ENCODE assay signal across 8 cellular contexts in the genomic region with DNA sequence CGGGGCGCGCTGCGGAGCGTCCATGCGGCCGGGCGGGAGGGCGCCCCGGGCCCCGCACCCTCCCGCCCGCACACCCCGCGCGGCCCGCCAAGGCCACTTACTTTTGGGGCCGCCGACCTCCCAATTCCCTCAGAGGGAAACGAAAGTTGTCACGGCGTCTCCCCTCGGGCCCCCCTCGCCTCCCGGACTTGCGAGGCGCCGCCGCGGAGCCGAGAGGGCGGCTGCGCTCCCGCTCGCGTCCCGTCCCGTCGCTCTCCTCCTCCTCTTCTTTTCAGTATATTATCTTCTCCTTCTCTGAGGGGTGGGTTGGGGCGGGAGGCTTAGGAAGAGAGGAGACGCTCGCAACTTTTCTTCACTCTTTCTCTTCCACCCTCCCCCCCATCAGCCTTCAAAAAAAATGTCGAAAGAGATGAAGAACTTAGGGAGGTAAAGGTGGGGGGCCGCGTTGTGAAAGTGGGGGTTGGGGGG. TPM values are rescaled to one million over a fixed set of nuclear protein-coding genes. Genes with fewer than 3 reads are reported as not detected.
DNase-seq lines count a peak whose midpoint lies in the region; ATAC-seq, FAIRE-seq and TF ChIP-seq lines count a peak whose summit lies in the region.

No MANE protein-coding gene starts in this region.

- no TSS peak for BruUV-seq in HepG2 (replicated peaks; lab: Mats Ljungman, UMichigan)

- TF ChIP-seq RAD21 in HepG2 (CRISPR knock-in tag; IDR thresholded peaks at IDR 0.05), result no peak

- POLR2A ChIA-PET in HepG2 (lab: Yijun Ruan, JAX), result interaction anchor here (1.0 to 2.6 kb wide), 8 partner anchors 39 to 202 kb away, joined by 3 to 11 read pairs (median 4); partner anchors contain the start of gene CREBL2

- H3K9me3 ChIP-seq in CD4-positive, CD25-positive, alpha-beta regulatory T cell (ENCODE audit: control insufficient read depth in 2 of 2, low read length in 2 of 2), result no peaks in the 10 kb centered on the region
- peaks cover 2% of the 10 kb centered on the region; the same call in 1 of the 2 replicates for H3K9me3 ChIP-seq in HepG2 (ENCODE audit: low read length)

- peak overlapping the region; percentile 85 for H3K4me2 ChIP-seq in HepG2 (ENCODE audit: low read depth, low read length)

- peak overlapping the region; percentile 32 for H3K4me3 ChIP-seq in CD4-positive, CD25-positive, alpha-beta regulatory T cell (ENCODE audit: low read depth, low read length)
- H3K4me3 ChIP-seq in WI38 (ENCODE audit: low read depth, low read length) (peak overlapping the region; percentile 67), HepG2 (replicated peaks in 1 of 3; ENCODE audit: insufficient read depth in 1 of 3, low read depth in 2 of 3, low read length in 3 of 3) (peak overlapping the region; percentile 77 to 87 (median 79))

- H2AFZ ChIP-seq in HepG2 (ENCODE audit: low read length), result no peak overlapping the region

- no peak for TF ChIP-seq CTCF in WI38 (IDR thresholded peaks at IDR 0.05; ENCODE audit: low read depth, low read length)
- TF ChIP-seq CTCF in HepG2 (CRISPR knock-in tag; IDR thresholded peaks at IDR 0.05), result no peak

- TF ChIP-seq POLR2A in HepG2 (IDR thresholded peaks at IDR 0.05; ENCODE audit: insufficient read depth in 1 of 2, low read depth in 2 of 2, low read length in 2 of 2), result no peak

- no peaks in the 10 kb centered on the region for H4K20me1 ChIP-seq in HepG2 (ENCODE audit: insufficient read depth, low read length)

- H3K27me3 ChIP-seq in CD4-positive, CD25-positive, alpha-beta regulatory T cell (ENCODE audit: control insufficient read depth, insufficient read depth, low read length), result no peaks in the 10 kb centered on the region
- no peaks in the 10 kb centered on the region; a peak in 1 of 5 replicates for H3K27me3 ChIP-seq in HepG2 (ENCODE audit: control insufficient read depth in 1 of 2, insufficient read depth in 2 of 2, low read length in 2 of 2)

- TF ChIP-seq EP300 in HepG2 (IDR thresholded peaks at IDR 0.05; ENCODE audit: low read depth in 2 of 2, low read length in 2 of 2) (no peak), HepG2 (CRISPR knock-in tag; IDR thresholded peaks at IDR 0.05; ENCODE audit: borderline replicate concordance) (no peak)

- no peak for FAIRE-seq in HepG2 (lab: Jason Lieb, UNC)

- H3K4me3 Mint-ChIP-seq in CD4-positive, CD25-positive, alpha-beta regulatory T cell, result peak overlapping the region; percentile 90 to 98 (median 93)

- DNase-seq in CD4-positive, CD25-positive, alpha-beta regulatory T cell, result peak in 1 of 3 donors; percentile 28
- DNase-seq in HepG2 (ENCODE audit: low spot score), result no peak
- DNase-seq in stimulated activated naive CD4-positive, alpha-beta T cell treated with Interleukin-2 at 50 U/mL for 16 hours (lab: John Stamatoyannopoulos, UW), result peak; percentile 24
- no peak for DNase-seq in central memory CD4-positive, alpha-beta T cell

- under 1% methylated on average over 25 of the region's 45 CpGs for WGBS in HepG2 (ENCODE audit: low lambda C conversion rate)

- H3K27ac Mint-ChIP-seq in CD4-positive, CD25-positive, alpha-beta regulatory T cell, result peak overlapping the region; percentile 93 to 98 (median 94)

- H3K4me1 Mint-ChIP-seq in CD4-positive, CD25-positive, alpha-beta regulatory T cell, result peaks cover 24 to 48% (median 35%) of the 10 kb centered on the region in 4 donors

- H3K79me2 ChIP-seq in HepG2 (ENCODE audit: insufficient read depth, low read length), result peaks cover 46% of the 10 kb centered on the region

- intact Hi-C loops in HepG2 (cut with micrococcal nuclease; ENCODE audit: unreplicated experiment), result loop anchor here (5.0 kb wide), 3 partner anchors 50 to 155 kb away; partner anchors contain the start of genes CDKN1B and CREBL2

- CTCF ChIA-PET in HepG2 (lab: Yijun Ruan, JAX; ENCODE audit: low intra/inter-chr PET ratio, low total read pairs), result interaction anchor here (2.8 kb wide), 1 partner anchor 186 kb away, joined by 21 read pairs; no protein-coding TSS in a partner anchor

- peaks cover 6% of the 10 kb centered on the region for H3K27me3 Mint-ChIP-seq in CD4-positive, CD25-positive, alpha-beta regulatory T cell

- H3K27ac ChIP-seq in CD4-positive, CD25-positive, alpha-beta regulatory T cell (ENCODE audit: insufficient read depth, low read length, poor library complexity, severe bottlenecking), result peak overlapping the region; percentile 99
- H3K27ac ChIP-seq in cingulate gyrus (ENCODE audit: low read depth, low read length) (peak overlapping the region; percentile 100), HepG2 (ENCODE audit: extremely low read length, insufficient read depth, low read length) (peak overlapping the region; percentile 93)

- peak overlapping the region; percentile 99 for H3K9ac ChIP-seq in HepG2 (ENCODE audit: insufficient read depth, low read depth, low read length)

- peak in 1 of 2 donors; percentile 1 for ATAC-seq in CD4-positive, CD25-positive, alpha-beta regulatory T cell (ENCODE audit: low read depth in 2 of 2)
- ATAC-seq in HG02642 (IDR thresholded peaks at IDR 0.05; ENCODE audit: poor library complexity, unreplicated experiment) (peak; percentile 6), HepG2 (peak; percentile 7), GM19467 (IDR thresholded peaks at IDR 0.05; ENCODE audit: unreplicated experiment) (no peak)

- peaks cover 31% of the 10 kb centered on the region for H3K4me1 ChIP-seq in CD4-positive, CD25-positive, alpha-beta regulatory T cell (ENCODE audit: control insufficient read depth, insufficient read depth, low read length, poor library complexity, severe bottlenecking)
- peaks cover 35% of the 10 kb centered on the region for H3K4me1 ChIP-seq in HepG2 (ENCODE audit: insufficient read depth, low read length)

- peaks cover 0 to 5% (median 0%) of the 10 kb centered on the region in 7 donors for H3K9me3 Mint-ChIP-seq in CD4-positive, CD25-positive, alpha-beta regulatory T cell

- H3K36me3 Mint-ChIP-seq in CD4-positive, CD25-positive, alpha-beta regulatory T cell, result peaks cover 7% of the 10 kb centered on the region

- H3K36me3 ChIP-seq in CD4-positive, CD25-positive, alpha-beta regulatory T cell (ENCODE audit: control insufficient read depth, insufficient read depth, low read length), result no peaks in the 10 kb centered on the region
- no peaks in the 10 kb centered on the region for H3K36me3 ChIP-seq in HepG2 (replicated peaks in 1 of 2; ENCODE audit: control insufficient read depth in 1 of 2, insufficient read depth in 2 of 2, low read length in 2 of 2)

- in situ Hi-C loops in HepG2 (cut with HindIII; ENCODE audit: extremely low pct_ligation_motif_present, low pct_unique_long_range_greater_than_20kb), result no loop called here

RNA-seq across cellular contexts. Expression of gene DUSP16, which starts 0.6 kb away (rescaled TPM):
- total RNA-seq in CD4-positive, CD25-positive, alpha-beta regulatory T cell, result 108 TPM
- 10 to 100 TPM; 29.4 to 40.7 (median 30.2) TPM for polyA plus RNA-seq in CD4-positive, CD25-positive, alpha-beta regulatory T cell
- total RNA-seq in HepG2 (2016; rRNA removed; fragmentation: Illumina TruSeq; extraction: Trizol), result 46.6 and 69.1 TPM in 2 replicates
- 75.4 and 77.4 TPM in 2 replicates for total RNA-seq in HepG2 (2016; cell fraction: cytosol; rRNA removed; fragmentation: Illumina TruSeq; extraction: Trizol; ENCODE audit: low read depth)
- 45.6 and 69.2 TPM in 2 replicates for total RNA-seq in HepG2 (2016; cell fraction: insoluble cytoplasmic fraction; rRNA removed; fragmentation: Illumina TruSeq; extraction: Trizol)
- 44.8 and 48.7 TPM in 2 replicates for total RNA-seq in HepG2 (2016; cell fraction: membrane; rRNA removed; fragmentation: Illumina TruSeq; extraction: Trizol)
- total RNA-seq in HepG2 (2016; cell fraction: nucleus; rRNA removed; fragmentation: Illumina TruSeq; extraction: Trizol), result 37.1 and 40.3 TPM in 2 replicates
- 33.8 and 45.7 TPM in 2 replicates for polyA plus RNA-seq in HepG2 (2011; rRNA removed)
- polyA plus RNA-seq in HepG2 (2011; cell fraction: cytosol; rRNA removed), result 38.7 and 54.1 TPM in 2 replicates
- 18.4 and 20.7 TPM in 2 replicates for polyA plus RNA-seq in HepG2 (2011; cell fraction: nucleus; rRNA removed)
- polyA plus RNA-seq in HepG2 (2012), result 38.8 and 40.2 TPM in 2 replicates
- polyA plus RNA-seq in HepG2 (2016; cell fraction: cytosol; fragmentation: Illumina TruSeq; extraction: Trizol; ENCODE audit: low read depth), result 2.3 and 2.6 TPM in 2 replicates
- 45.8 and 48.8 TPM in 2 replicates for polyA plus RNA-seq in HepG2 (2016; cell fraction: insoluble cytoplasmic fraction; fragmentation: Illumina TruSeq; extraction: Trizol; ENCODE audit: low read depth)
- polyA plus RNA-seq in HepG2 (2016; cell fraction: membrane; fragmentation: Illumina TruSeq; extraction: Trizol; ENCODE audit: low read depth), result 11.5 and 13.5 TPM in 2 replicates
- 29.0 and 30.6 TPM in 2 replicates for polyA plus RNA-seq in HepG2 (2016; cell fraction: nucleus; fragmentation: Illumina TruSeq; extraction: Trizol; ENCODE audit: insufficient read depth, low read depth)
- polyA minus RNA-seq in HepG2 (2011; rRNA and poly(A)+ RNA removed; ENCODE audit: low replicate concordance), result 16.0 and 66.0 TPM in 2 replicates
- 50.3 and 55.0 TPM in 2 replicates for polyA minus RNA-seq in HepG2 (2011; cell fraction: cytosol; rRNA and poly(A)+ RNA removed)
- 53.4 and 59.3 TPM in 2 replicates for polyA minus RNA-seq in HepG2 (2011; cell fraction: nucleus; rRNA and poly(A)+ RNA removed)

RNA-seq across cellular contexts. Expression of gene CREBL2, which starts 49.6 kb away (rescaled TPM):
- total RNA-seq in CD4-positive, CD25-positive, alpha-beta regulatory T cell, result 27.5 TPM
- polyA plus RNA-seq in CD4-positive, CD25-positive, alpha-beta regulatory T cell, result 10 to 100 TPM; 60.7 to 73.4 (median 66.5) TPM
- 6.9 and 10.1 TPM in 2 replicates for total RNA-seq in HepG2 (2016; rRNA removed; fragmentation: Illumina TruSeq; extraction: Trizol)
- 2.9 and 3.5 TPM in 2 replicates for total RNA-seq in HepG2 (2016; cell fraction: cytosol; rRNA removed; fragmentation: Illumina TruSeq; extraction: Trizol; ENCODE audit: low read depth)
- total RNA-seq in HepG2 (2016; cell fraction: insoluble cytoplasmic fraction; rRNA removed; fragmentation: Illumina TruSeq; extraction: Trizol), result 7.6 and 9.8 TPM in 2 replicates
- 9.4 and 10.1 TPM in 2 replicates for total RNA-seq in HepG2 (2016; cell fraction: membrane; rRNA removed; fragmentation: Illumina TruSeq; extraction: Trizol)
- 4.8 and 5.8 TPM in 2 replicates for total RNA-seq in HepG2 (2016; cell fraction: nucleus; rRNA removed; fragmentation: Illumina TruSeq; extraction: Trizol)
- 8.4 TPM in 2 replicates for polyA plus RNA-seq in HepG2 (2011; rRNA removed)
- 6.0 and 8.1 TPM in 2 replicates for polyA plus RNA-seq in HepG2 (2011; cell fraction: cytosol; rRNA removed)
- 2.7 and 3.6 TPM in 2 replicates for polyA plus RNA-seq in HepG2 (2011; cell fraction: nucleus; rRNA removed)
- polyA plus RNA-seq in HepG2 (2012), result 7.8 and 8.1 TPM in 2 replicates
- polyA plus RNA-seq in HepG2 (2016; cell fraction: cytosol; fragmentation: Illumina TruSeq; extraction: Trizol; ENCODE audit: low read depth), result 3.6 and 3.7 TPM in 2 replicates
- polyA plus RNA-seq in HepG2 (2016; cell fraction: insoluble cytoplasmic fraction; fragmentation: Illumina TruSeq; extraction: Trizol; ENCODE audit: low read depth), result 9.2 and 9.4 TPM in 2 replicates
- polyA plus RNA-seq in HepG2 (2016; cell fraction: membrane; fragmentation: Illumina TruSeq; extraction: Trizol; ENCODE audit: low read depth), result 6.7 and 7.3 TPM in 2 replicates
- 5.8 and 6.1 TPM in 2 replicates for polyA plus RNA-seq in HepG2 (2016; cell fraction: nucleus; fragmentation: Illumina TruSeq; extraction: Trizol; ENCODE audit: insufficient read depth, low read depth)
- polyA minus RNA-seq in HepG2 (2011; rRNA and poly(A)+ RNA removed; ENCODE audit: low replicate concordance), result 5.8 and 9.0 TPM in 2 replicates
- polyA minus RNA-seq in HepG2 (2011; cell fraction: cytosol; rRNA and poly(A)+ RNA removed), result 5.5 and 6.2 TPM in 2 replicates
- 13.5 and 13.8 TPM in 2 replicates for polyA minus RNA-seq in HepG2 (2011; cell fraction: nucleus; rRNA and poly(A)+ RNA removed)
